In genomic region chrX:137305404-137305803, GRCh38 we compare ENCODE assay signal across 3 cellular contexts.
A peak's percentile ranks its signal among the peaks of the same experiment; 100 is the strongest.
TF ChIP-seq lines count a peak whose summit lies in the region.

No MANE protein-coding gene starts in this region.

TF ChIP-seq in HEK293, 187 proteins besides CTCF, POLR2A, EP300 and RAD21:
- TF ChIP-seq ZNF239 (tag by site-specific recombination; IDR thresholded peaks at IDR 0.05) (peak; percentile 86; the same call in 1 of the 2 replicates), IKZF3 (tag by site-specific recombination; IDR thresholded peaks at IDR 0.05) (no peak)

TF ChIP-seq in K562, 482 proteins besides CTCF, POLR2A, EP300 and RAD21:
- peak; percentile 56 for TF ChIP-seq RBM25 (IDR thresholded peaks at IDR 0.05; ENCODE audit: low read depth, low read length, severe bottlenecking)
- TF ChIP-seq NR2C1 (IDR thresholded peaks at IDR 0.05), result no peak
- no peak for TF ChIP-seq NR2C1 (tag; IDR thresholded peaks at IDR 0.05)
- TF ChIP-seq NFIX (CRISPR knock-in tag; IDR thresholded peaks at IDR 0.05; ENCODE audit: low read depth), result no peak
- TF ChIP-seq PCBP1 (IDR thresholded peaks at IDR 0.05; ENCODE audit: low read depth, low read length, poor library complexity, severe bottlenecking), result no peak
- TF ChIP-seq ZNF239 (CRISPR knock-in tag; IDR thresholded peaks at IDR 0.05), result peak; percentile 90

TF ChIP-seq in GM12891, 5 proteins besides CTCF, POLR2A, EP300 and RAD21:
- TF ChIP-seq PAX5 (IDR thresholded peaks at IDR 0.05; ENCODE audit: insufficient read depth, low read length, severe bottlenecking) (no peak), POU2F2 (IDR thresholded peaks at IDR 0.05; ENCODE audit: low read depth, low read length) (no peak), TAF1 (IDR thresholded peaks at IDR 0.05; ENCODE audit: low read depth, low read length) (no peak), SPI1 (IDR thresholded peaks at IDR 0.05; ENCODE audit: low read depth, low read length) (no peak), POLR2AphosphoS5 (IDR thresholded peaks at IDR 0.05; ENCODE audit: low read depth, low read length) (no peak)
